ENCODE assay signal across 8 cellular contexts in the genomic region with DNA sequence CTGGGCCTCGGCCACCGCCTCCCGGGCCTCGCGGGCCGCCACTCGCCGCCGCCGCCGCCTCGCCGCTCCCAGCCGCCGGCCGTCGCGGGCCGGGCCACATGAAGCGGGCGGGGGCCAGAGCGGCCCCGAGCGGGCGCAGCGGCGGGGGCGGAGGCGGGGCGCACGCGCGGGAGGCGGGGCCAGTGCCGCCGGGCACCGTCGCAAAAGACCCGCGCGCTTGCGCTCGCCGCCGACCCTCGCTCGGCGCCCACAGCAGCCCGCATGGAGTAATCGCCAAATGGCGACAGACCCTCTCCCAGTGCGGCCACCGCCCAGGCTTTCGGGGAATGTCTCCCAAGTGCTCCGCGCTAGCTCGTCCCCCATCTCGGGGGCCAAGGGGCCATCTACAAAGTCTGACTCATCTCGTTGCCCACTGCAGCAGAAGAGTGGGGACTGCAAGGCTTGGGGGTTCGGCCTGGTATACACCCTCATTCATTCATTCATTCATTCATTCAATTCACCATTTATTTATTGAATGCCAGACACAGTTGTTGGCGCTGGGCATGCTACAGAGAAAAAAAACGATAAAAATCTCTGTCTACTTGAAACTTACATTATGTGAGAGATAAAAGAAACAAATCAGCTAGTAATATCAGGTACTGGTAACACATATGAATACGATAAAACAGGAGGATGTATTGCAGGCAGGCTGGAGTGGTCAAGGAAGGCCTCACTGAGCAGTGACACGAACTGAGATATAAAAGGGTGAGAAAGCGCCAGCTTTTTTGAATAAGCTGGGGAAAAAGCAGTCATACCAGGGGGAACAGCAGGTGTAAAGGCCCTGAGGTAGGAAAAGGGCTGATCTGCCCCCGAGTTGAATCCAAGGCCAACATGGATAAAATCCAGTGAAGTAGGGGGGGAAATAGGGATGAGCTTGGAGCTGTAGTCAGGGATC. TPM values are rescaled to one million over a fixed set of nuclear protein-coding genes. Genes with fewer than 3 reads are reported as not detected.
DNase-seq lines count a peak whose midpoint lies in the region; ATAC-seq, FAIRE-seq and TF ChIP-seq lines count a peak whose summit lies in the region.

A gene with protein sequence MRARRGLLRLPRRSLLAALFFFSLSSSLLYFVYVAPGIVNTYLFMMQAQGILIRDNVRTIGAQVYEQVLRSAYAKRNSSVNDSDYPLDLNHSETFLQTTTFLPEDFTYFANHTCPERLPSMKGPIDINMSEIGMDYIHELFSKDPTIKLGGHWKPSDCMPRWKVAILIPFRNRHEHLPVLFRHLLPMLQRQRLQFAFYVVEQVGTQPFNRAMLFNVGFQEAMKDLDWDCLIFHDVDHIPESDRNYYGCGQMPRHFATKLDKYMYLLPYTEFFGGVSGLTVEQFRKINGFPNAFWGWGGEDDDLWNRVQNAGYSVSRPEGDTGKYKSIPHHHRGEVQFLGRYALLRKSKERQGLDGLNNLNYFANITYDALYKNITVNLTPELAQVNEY (minus strand): TSS at position 100 of the 934 bp plus-strand sequence. CDS start 188 bp downstream, outside the sequence.

- no peaks in the 10 kb centered on the region for H3K27me3 Mint-ChIP-seq in stimulated activated naive B cell treated with anti-CD40 and anti-IgM and Interleukin-4, amounts not matched to agents 10 μg/mL and 1 μg/mL and 100 μg/mL, for 72 hours

- H3K4me3 Mint-ChIP-seq in stimulated activated naive B cell treated with anti-CD40 and anti-IgM and Interleukin-4, amounts not matched to agents 10 μg/mL and 1 μg/mL and 100 μg/mL, for 72 hours, result peak within 1 kb of the TSS; percentile 90 to 91

- TF ChIP-seq CTCF in GM20000 (IDR thresholded peaks at IDR 0.05; ENCODE audit: extremely low read depth, missing control alignments), result no peak

- peak; percentile 85 to 89 for ATAC-seq in stimulated activated naive B cell treated with anti-CD40 and anti-IgM and Interleukin-4, amounts not matched to agents 10 μg/mL and 1 μg/mL and 100 μg/mL, for 72 hours (replicated peaks)

- FAIRE-seq in RCC 7860 (lab: Jason Lieb, UNC), result no peak

- peaks cover 4 to 8% of the 10 kb centered on the region in 2 donors for H3K36me3 Mint-ChIP-seq in stimulated activated naive B cell treated with anti-CD40 and anti-IgM and Interleukin-4, amounts not matched to agents 10 μg/mL and 1 μg/mL and 100 μg/mL, for 72 hours

- H3K9me3 Mint-ChIP-seq in stimulated activated naive B cell treated with anti-CD40 and anti-IgM and Interleukin-4, amounts not matched to agents 10 μg/mL and 1 μg/mL and 100 μg/mL, for 72 hours, result no peaks in the 10 kb centered on the region

- H3K4me1 Mint-ChIP-seq in stimulated activated naive B cell treated with anti-CD40 and anti-IgM and Interleukin-4, amounts not matched to agents 10 μg/mL and 1 μg/mL and 100 μg/mL, for 72 hours, result peaks cover 32 to 48% of the 10 kb centered on the region in 2 donors

- peak; percentile 79 for DNase-seq in COR-L47 (lab: John Stamatoyannopoulos, UW)
- DNase-seq in GM20000 (ENCODE audit: low spot score), result peak; percentile 92
- DNase-seq in HuH-7 (ENCODE audit: low spot score), result peak; percentile 78
- peak; percentile 43 for DNase-seq in RCC 7860 (ENCODE audit: low spot score)
- peak; percentile 15 to 44 for DNase-seq in activated T-helper 1 cell treated with anti-CD3 and anti-CD28 coated beads, Interleukin-2, amount 50 U/mL, for 16 hours (ENCODE audit: low read depth in 1 of 2, low spot score in 1 of 2)
- peak; percentile 81 for DNase-seq in fibroblast of gingiva (ENCODE audit: low read depth)
- DNase-seq in myocyte (ENCODE audit: low read depth), result peak; percentile 87
- DNase-seq in stimulated activated naive B cell treated with anti-CD40 and anti-IgM and Interleukin-4, amounts not matched to agents 10 μg/mL and 1 μg/mL and 100 μg/mL, for 72 hours, result peak; percentile 57

- H3K27ac Mint-ChIP-seq in stimulated activated naive B cell treated with anti-CD40 and anti-IgM and Interleukin-4, amounts not matched to agents 10 μg/mL and 1 μg/mL and 100 μg/mL, for 72 hours, result peak within 1 kb of the TSS; percentile 95

RNA-seq across cellular contexts. Expression of the gene that starts here (rescaled TPM):
- total RNA-seq in myocyte, result 35.8 and 37.3 TPM in 2 replicates
- polyA plus RNA-seq in myocyte (2012), result 28.1 TPM

Comparison
In these comparisons a context has a peak if more than half of its experiments do, and no peak if none do; other contexts are left out.
1. Peak in every context shown above with its lines: DNase-seq and ATAC-seq.
2. DNase-seq: peak in every context shown above with its lines; median percentile 92 in GM20000; 87 in myocyte; 81 in fibroblast of gingiva; 79 in COR-L47; 78 in HuH-7; 57 in stimulated activated naive B cell treated with anti-CD40 and anti-IgM and Interleukin-4, amounts not matched to agents 10 μg/mL and 1 μg/mL and 100 μg/mL, for 72 hours; 43 in RCC 7860; 30 in activated T-helper 1 cell treated with anti-CD3 and anti-CD28 coated beads, Interleukin-2, amount 50 U/mL, for 16 hours.